In the genomic region with DNA sequence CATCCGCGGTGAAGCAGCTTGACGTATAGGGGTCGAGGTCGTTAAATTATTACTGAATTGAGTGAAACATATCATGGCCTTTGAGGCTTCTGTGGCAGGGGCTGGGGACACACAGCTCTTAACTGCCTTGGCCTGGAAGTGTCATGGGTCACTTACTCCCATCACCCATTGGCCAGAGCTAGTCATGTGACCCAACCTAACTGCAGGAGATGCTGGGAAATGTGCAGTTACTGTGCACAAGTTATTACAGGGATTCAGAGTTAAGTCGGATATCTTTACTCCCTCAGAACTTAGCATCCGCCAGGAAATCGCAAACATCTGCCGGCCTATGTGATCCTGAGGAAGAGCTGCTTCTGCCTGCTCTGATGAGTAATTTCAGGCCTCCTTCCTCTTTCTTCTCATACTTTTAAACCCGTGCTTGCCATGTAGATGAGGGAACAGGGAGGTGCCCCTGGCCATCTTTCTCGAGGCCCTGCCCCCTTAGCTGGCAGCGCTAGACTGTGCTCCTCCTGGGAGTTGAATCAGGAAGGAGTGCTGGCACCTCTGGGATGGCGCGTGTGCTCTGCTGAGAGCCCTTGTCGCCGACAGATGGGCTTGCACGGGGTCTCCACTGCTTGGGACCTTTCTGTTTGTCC, we compare ENCODE assay signal across 1 cellular context.
TF ChIP-seq lines count a peak whose summit lies in the region.

No MANE protein-coding gene starts in this region.

TF ChIP-seq in SK-N-SH treated with all-trans-retinoic acid at 6 μM for 48 hours, 23 proteins besides CTCF, POLR2A, EP300 and RAD21 (continued from another document):
- TF ChIP-seq, protein P1, sequence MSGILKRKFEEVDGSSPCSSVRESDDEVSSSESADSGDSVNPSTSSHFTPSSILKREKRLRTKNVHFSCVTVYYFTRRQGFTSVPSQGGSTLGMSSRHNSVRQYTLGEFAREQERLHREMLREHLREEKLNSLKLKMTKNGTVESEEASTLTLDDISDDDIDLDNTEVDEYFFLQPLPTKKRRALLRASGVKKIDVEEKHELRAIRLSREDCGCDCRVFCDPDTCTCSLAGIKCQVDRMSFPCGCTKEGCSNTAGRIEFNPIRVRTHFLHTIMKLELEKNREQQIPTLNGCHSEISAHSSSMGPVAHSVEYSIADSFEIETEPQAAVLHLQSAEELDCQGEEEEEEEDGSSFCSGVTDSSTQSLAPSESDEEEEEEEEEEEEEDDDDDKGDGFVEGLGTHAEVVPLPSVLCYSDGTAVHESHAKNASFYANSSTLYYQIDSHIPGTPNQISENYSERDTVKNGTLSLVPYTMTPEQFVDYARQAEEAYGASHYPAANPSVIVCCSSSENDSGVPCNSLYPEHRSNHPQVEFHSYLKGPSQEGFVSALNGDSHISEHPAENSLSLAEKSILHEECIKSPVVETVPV (CRISPR knock-in tag; IDR thresholded peaks at IDR 0.05), result no peak
- TF ChIP-seq GLIS3 (CRISPR knock-in tag; IDR thresholded peaks at IDR 0.05) (no peak), SNAI2 (CRISPR knock-in tag; IDR thresholded peaks at IDR 0.05) (no peak)
- TF ChIP-seq, protein P2, sequence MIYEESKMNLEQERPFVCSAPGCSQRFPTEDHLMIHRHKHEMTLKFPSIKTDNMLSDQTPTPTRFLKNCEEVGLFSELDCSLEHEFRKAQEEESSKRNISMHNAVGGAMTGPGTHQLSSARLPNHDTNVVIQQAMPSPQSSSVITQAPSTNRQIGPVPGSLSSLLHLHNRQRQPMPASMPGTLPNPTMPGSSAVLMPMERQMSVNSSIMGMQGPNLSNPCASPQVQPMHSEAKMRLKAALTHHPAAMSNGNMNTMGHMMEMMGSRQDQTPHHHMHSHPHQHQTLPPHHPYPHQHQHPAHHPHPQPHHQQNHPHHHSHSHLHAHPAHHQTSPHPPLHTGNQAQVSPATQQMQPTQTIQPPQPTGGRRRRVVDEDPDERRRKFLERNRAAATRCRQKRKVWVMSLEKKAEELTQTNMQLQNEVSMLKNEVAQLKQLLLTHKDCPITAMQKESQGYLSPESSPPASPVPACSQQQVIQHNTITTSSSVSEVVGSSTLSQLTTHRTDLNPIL (CRISPR knock-in tag; IDR thresholded peaks at IDR 0.05; ENCODE audit: low read depth), result no peak
